Comparison of ENCODE assay signal across 20 cellular contexts in genomic region chr2:54772531-54772930, GRCh38. TPM values are rescaled to one million over a fixed set of nuclear protein-coding genes. Genes with fewer than 3 reads are reported as not detected.
DNase-seq lines count a peak whose midpoint lies in the region; ATAC-seq, FAIRE-seq and TF ChIP-seq lines count a peak whose summit lies in the region.
"Had no signal": no experiment of that assay in that cellular context is flagged by ENCODE, and none has a peak within 500 bp of the region (broad histone marks: within the 10 kb centered on the region; RNA-seq: fewer than 3 reads in every experiment).

No MANE protein-coding gene starts in this region.

- no peaks in the 10 kb centered on the region for H4K20me1 ChIP-seq in astrocyte (ENCODE audit: insufficient read depth, low read length)

- no peaks in the 10 kb centered on the region for H3K36me3 ChIP-seq in astrocyte (ENCODE audit: insufficient read depth, low read length)
- H3K36me3 ChIP-seq: cardiac muscle cell had no signal

- H3K9me3 Mint-ChIP-seq in astrocyte (ENCODE audit: unreplicated experiment), result peaks cover 12% of the 10 kb centered on the region

- FAIRE-seq in astrocyte (lab: Jason Lieb, UNC), result no peak

- H3K27me3 Mint-ChIP-seq in astrocyte (ENCODE audit: low read depth, unreplicated experiment), result no peaks in the 10 kb centered on the region
- H3K27me3 Mint-ChIP-seq: B cell, memory B cell had no signal

- DNase-seq in ELR (ENCODE audit: low read depth) (peak; percentile 50), LHCN-M2 (ENCODE audit: low read depth) (peak; percentile 89), astrocyte (ENCODE audit: low read depth) (no peak), left colon (peak in 1 of 2 donors; percentile 33), GM10266 (ENCODE audit: extremely low spot score) (no peak)
- DNase-seq in stimulated activated CD4-positive, alpha-beta T cell treated with anti-CD3 and anti-CD28 coated beads, Interleukin-4, amount 100 ng/mL, for 4 hours, result no peak
- DNase-seq in activated CD8-positive, alpha-beta memory T cell treated with anti-CD3 and anti-CD28 coated beads, Interleukin-2, amount 50 U/mL, for 48 hours, result no peak
- DNase-seq: islet precursor cell, NCI-H1436 treated with DMSO at 0.1 percent for 48 hours, Right ventricle myocardium superior, T-helper 2 cell, testis had no signal

- H3K27ac ChIP-seq in astrocyte (ENCODE audit: low read depth, low read length), result peak overlapping the region; percentile 56
- H3K27ac ChIP-seq: cardiac muscle cell, hepatocyte, testis had no signal

- peak overlapping the region; percentile 47 for H2AFZ ChIP-seq in astrocyte (ENCODE audit: low read depth, low read length)
- H2AFZ ChIP-seq: hepatocyte had no signal

- ATAC-seq in left colon, result peak; percentile 91
- no peak for ATAC-seq in HG02885 (IDR thresholded peaks at IDR 0.05; ENCODE audit: poor library complexity, unreplicated experiment)
- ATAC-seq: activated T-helper 17 cell treated with anti-CD3 and anti-CD28 coated beads, Interleukin-2, amount 50 U/mL, for 72 hours; natural killer cell treated with Interleukin-12 subunit alpha and Interleukin-12 subunit beta and Interleukin-15 and Interleukin-18, amount 100 ng/mL, for 72 hours had no signal

- no peaks in the 10 kb centered on the region for H3K79me2 ChIP-seq in astrocyte (ENCODE audit: insufficient read depth, low read length)
- H3K79me2 ChIP-seq: hepatocyte had no signal

- intact Hi-C loops in left colon (cut with DNase I, micrococcal nuclease), result no loop called here

- H3K36me3 Mint-ChIP-seq in astrocyte (ENCODE audit: low read depth, unreplicated experiment), result peaks cover 7% of the 10 kb centered on the region

- H3K27me3 ChIP-seq in astrocyte (ENCODE audit: insufficient read depth, low read length), result no peaks in the 10 kb centered on the region
- H3K27me3 ChIP-seq: cardiac muscle cell, hepatocyte, testis had no signal

- no peaks in the 10 kb centered on the region for H3K9me3 ChIP-seq in astrocyte (ENCODE audit: insufficient read depth, low read depth, low read length)
- H3K9me3 ChIP-seq: testis had no signal

- peaks cover 14% of the 10 kb centered on the region for H3K4me1 Mint-ChIP-seq in astrocyte (ENCODE audit: low read depth, unreplicated experiment)

- no peak overlapping the region for H3K4me3 Mint-ChIP-seq in astrocyte (ENCODE audit: unreplicated experiment)
- H3K4me3 Mint-ChIP-seq: activated T-helper 17 cell treated with anti-CD3 and anti-CD28 coated beads, Interleukin-2, amount 50 U/mL, for 72 hours; B cell; memory B cell; natural killer cell treated with Interleukin-12 subunit alpha and Interleukin-12 subunit beta and Interleukin-15 and Interleukin-18, amount 100 ng/mL, for 72 hours had no signal

- H3K27ac Mint-ChIP-seq in astrocyte (ENCODE audit: unreplicated experiment), result no peak overlapping the region
- H3K27ac Mint-ChIP-seq: activated T-helper 17 cell treated with anti-CD3 and anti-CD28 coated beads, Interleukin-2, amount 50 U/mL, for 72 hours; B cell; memory B cell; natural killer cell treated with Interleukin-12 subunit alpha and Interleukin-12 subunit beta and Interleukin-15 and Interleukin-18, amount 100 ng/mL, for 72 hours had no signal

- TF ChIP-seq CTCF in astrocyte (IDR thresholded peaks at IDR 0.05; ENCODE audit: insufficient read depth, low read depth, low read length) (no peak), GM10266 (IDR thresholded peaks at IDR 0.05; ENCODE audit: control insufficient read depth, insufficient read depth, low read depth, missing control alignments) (no peak)

- peaks cover 32% of the 10 kb centered on the region for H3K4me1 ChIP-seq in astrocyte (ENCODE audit: insufficient read depth, low read length)
- H3K4me1 ChIP-seq: testis had no signal

- H3K4me3 ChIP-seq in astrocyte (ENCODE audit: insufficient read depth, low read depth, low read length), result no peak overlapping the region
- H3K4me3 ChIP-seq: cardiac muscle cell, hepatocyte, skin epidermis, testis had no signal

- peak overlapping the region; percentile 62 for H3K4me2 ChIP-seq in astrocyte (ENCODE audit: low read length)
- H3K4me2 ChIP-seq: hepatocyte had no signal

- no peak overlapping the region for H3K9ac ChIP-seq in astrocyte (ENCODE audit: low read length)

RNA-seq across cellular contexts. Expression of gene EML6, which starts 49.1 kb away (rescaled TPM):
- total RNA-seq in LHCN-M2 (2014; rRNA removed) (0.32 and 0.34 TPM in 2 replicates), astrocyte (0.23 and 0.60 TPM in 2 replicates), left colon (1 to 10 TPM; 3.2 to 6.8 TPM)
- 0.17 TPM for polyA plus RNA-seq in LHCN-M2 (2012)

Comparison
In these comparisons a context has a peak if more than half of its experiments do, and no peak if none do; other contexts are left out.
1. DNase-seq: peak in ELR (single experiment) and LHCN-M2 (single experiment); none in astrocyte (single experiment), GM10266 (single experiment), stimulated activated CD4-positive, alpha-beta T cell treated with anti-CD3 and anti-CD28 coated beads, Interleukin-4, amount 100 ng/mL, for 4 hours (0 of 2) and activated CD8-positive, alpha-beta memory T cell treated with anti-CD3 and anti-CD28 coated beads, Interleukin-2, amount 50 U/mL, for 48 hours (single experiment).